ENCODE assay signal across 8 cellular contexts in the genomic region with DNA sequence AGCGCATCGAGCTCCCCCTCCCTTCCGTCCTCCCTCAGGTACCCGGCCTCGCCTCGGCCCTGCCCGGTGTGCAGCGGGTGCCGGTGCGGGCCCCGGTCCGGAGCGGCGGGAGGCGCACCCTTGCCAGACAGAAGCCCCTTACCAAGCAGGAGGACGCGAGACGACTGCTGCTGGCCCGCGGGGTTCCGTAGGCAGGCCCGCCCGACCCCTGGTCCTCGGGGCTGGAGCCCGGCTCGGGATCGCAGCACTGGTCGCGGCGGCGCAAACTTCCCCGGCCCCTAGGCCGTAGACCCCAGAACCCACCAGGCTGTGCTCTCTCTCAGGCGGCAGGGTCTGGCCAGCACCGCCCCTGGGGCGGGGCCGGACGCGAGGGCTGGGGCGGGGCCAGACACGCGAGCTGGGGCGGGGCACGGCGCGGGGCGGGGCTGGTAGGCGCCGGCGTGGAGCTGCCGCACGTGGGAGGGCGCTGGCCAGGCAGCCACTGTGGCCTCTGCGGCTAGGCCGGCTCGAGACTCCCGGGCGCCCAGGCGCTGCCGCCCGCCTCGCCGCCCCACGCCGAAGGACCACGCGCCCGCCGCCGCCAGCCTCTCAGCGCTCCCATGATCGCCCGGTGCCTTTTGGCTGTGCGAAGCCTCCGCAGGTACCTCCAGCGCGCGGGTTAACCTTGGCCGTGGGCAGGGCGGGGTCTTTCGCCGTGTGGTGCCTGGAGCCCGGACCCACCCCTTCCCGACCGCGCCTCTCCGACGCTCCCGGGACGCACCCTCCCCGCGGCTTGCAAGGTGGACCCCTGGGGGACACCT.
DNase-seq lines count a peak whose midpoint lies in the region; ATAC-seq and TF ChIP-seq lines count a peak whose summit lies in the region.

A gene (plus strand): TSS at position 431 of the 800 bp plus-strand sequence. CDS start 169 bp downstream, at position 600.
A gene with protein sequence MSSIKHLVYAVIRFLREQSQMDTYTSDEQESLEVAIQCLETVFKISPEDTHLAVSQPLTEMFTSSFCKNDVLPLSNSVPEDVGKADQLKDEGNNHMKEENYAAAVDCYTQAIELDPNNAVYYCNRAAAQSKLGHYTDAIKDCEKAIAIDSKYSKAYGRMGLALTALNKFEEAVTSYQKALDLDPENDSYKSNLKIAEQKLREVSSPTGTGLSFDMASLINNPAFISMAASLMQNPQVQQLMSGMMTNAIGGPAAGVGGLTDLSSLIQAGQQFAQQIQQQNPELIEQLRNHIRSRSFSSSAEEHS (minus strand): TSS at position 335 of the 800 bp plus-strand sequence. CDS start 1,302 bp downstream, outside the sequence.

- H3K79me2 ChIP-seq in ACC112 (ENCODE audit: control insufficient read depth, insufficient read depth, low read length, unreplicated experiment), result peaks cover 58% of the 10 kb centered on the region

- ATAC-seq in GM18520 (IDR thresholded peaks at IDR 0.05; ENCODE audit: unreplicated experiment) (peak; percentile 81), HG03060 (IDR thresholded peaks at IDR 0.05; ENCODE audit: low read depth, unreplicated experiment) (peak; percentile 59)

- peak within 1 kb of the TSS; percentile 95 for H2AFZ ChIP-seq in ACC112 (ENCODE audit: low read length, unreplicated experiment)

- no peaks in the 10 kb centered on the region for H3K27me3 ChIP-seq in ACC112 (ENCODE audit: insufficient read depth, low read length)

- peaks cover 18% of the 10 kb centered on the region; the same call in 1 of the 2 replicates for H3K36me3 ChIP-seq in ACC112 (ENCODE audit: insufficient read depth, low read length)

- DNase-seq in NCI-H345 (lab: John Stamatoyannopoulos, UW) (peak; percentile 69), choroid plexus epithelial cell (ENCODE audit: low read depth) (peak; percentile 76), kidney tubule cell (ENCODE audit: low spot score) (peak; percentile 84)
- peak; percentile 76 to 78 for DNase-seq in activated CD4-positive, alpha-beta T cell treated with anti-CD3 and anti-CD28 coated beads for 24 hours (ENCODE audit: low read depth in 2 of 2)
- peak; percentile 75 to 79 (median 78) for DNase-seq in stimulated activated CD4-positive, alpha-beta T cell treated with anti-CD3 and anti-CD28 coated beads, Interleukin-1b, Interleukin-23, amount 100 ng/mL, for 24 hours (ENCODE audit: low read depth in 4 of 4, low spot score in 1 of 4)

- TF ChIP-seq CTCF in choroid plexus epithelial cell (conservative IDR thresholded peaks at IDR 0.05; ENCODE audit: low read depth, low read length), result no peak

- peaks cover 15% of the 10 kb centered on the region for H3K4me1 ChIP-seq in ACC112 (ENCODE audit: control insufficient read depth, insufficient read depth, low read length, unreplicated experiment)

- H3K4me3 ChIP-seq in ACC112 (ENCODE audit: low read depth, low read length), result peak within 1 kb of the TSS; percentile 99
- peak within 1 kb of the TSS; percentile 94 for H3K4me3 ChIP-seq in choroid plexus epithelial cell (ENCODE audit: low read depth, low read length)

- peak within 1 kb of the TSS; percentile 41 for H3K27ac ChIP-seq in ACC112 (ENCODE audit: low read depth, low read length)

Comparison
In these comparisons a context has a peak if more than half of its experiments do, and no peak if none do; other contexts are left out.
1. Peak in every context shown above with its lines: DNase-seq, ATAC-seq, H3K4me3 ChIP-seq and H3K27ac ChIP-seq.